In the genomic region with DNA sequence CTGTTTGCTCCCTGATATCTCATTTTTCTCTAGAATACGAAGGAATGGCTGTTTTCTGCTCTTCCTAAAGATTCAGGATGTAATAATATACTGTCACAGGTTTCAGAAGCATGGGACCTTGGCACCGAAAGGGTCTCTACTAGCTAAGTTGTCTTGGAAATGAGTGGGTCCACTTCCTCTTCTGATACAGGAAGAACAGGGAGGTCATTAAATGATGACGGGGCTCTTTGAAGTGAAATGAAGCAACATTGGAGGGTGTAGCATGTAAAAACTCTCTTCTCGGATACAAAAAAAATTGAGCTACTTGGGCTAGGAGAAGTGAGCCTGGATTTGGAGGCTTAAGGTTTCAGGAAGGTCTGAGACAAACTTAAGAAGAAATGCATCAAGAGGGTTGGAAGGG, we compare ENCODE assay signal across 2 cellular contexts.
TF ChIP-seq lines count a peak whose summit lies in the region.

No MANE protein-coding gene starts in this region.

TF ChIP-seq in HepG2, 621 proteins besides CTCF, POLR2A, EP300 and RAD21 (continued from another document):
- no peak for TF ChIP-seq NR2F6 (IDR thresholded peaks at IDR 0.05)
- TF ChIP-seq NR2F6 (CRISPR knock-in tag; IDR thresholded peaks at IDR 0.05) = no peak
- no peak for TF ChIP-seq KLF12 (CRISPR knock-in tag; IDR thresholded peaks at IDR 0.05; ENCODE audit: borderline replicate concordance)
- no peak for TF ChIP-seq MTF1 (CRISPR knock-in tag; IDR thresholded peaks at IDR 0.05)
- no peak for TF ChIP-seq JARID2 (CRISPR knock-in tag; IDR thresholded peaks at IDR 0.05; ENCODE audit: insufficient replicate concordance)
- TF ChIP-seq TBX3 (IDR thresholded peaks at IDR 0.05; ENCODE audit: borderline replicate concordance) = no peak

TF ChIP-seq in WTC11, 78 proteins besides CTCF, POLR2A, EP300 and RAD21 (continued from another document):
- TF ChIP-seq, protein P1, sequence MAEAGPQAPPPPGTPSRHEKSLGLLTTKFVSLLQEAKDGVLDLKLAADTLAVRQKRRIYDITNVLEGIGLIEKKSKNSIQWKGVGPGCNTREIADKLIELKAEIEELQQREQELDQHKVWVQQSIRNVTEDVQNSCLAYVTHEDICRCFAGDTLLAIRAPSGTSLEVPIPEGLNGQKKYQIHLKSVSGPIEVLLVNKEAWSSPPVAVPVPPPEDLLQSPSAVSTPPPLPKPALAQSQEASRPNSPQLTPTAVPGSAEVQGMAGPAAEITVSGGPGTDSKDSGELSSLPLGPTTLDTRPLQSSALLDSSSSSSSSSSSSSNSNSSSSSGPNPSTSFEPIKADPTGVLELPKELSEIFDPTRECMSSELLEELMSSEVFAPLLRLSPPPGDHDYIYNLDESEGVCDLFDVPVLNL (CRISPR knock-in tag; IDR thresholded peaks at IDR 0.05; ENCODE audit: borderline replicate concordance, low read depth) = no peak
- TF ChIP-seq GTF2I (CRISPR knock-in tag; conservative IDR thresholded peaks at IDR 0.05) (no peak), ZNF232 (CRISPR knock-in tag; IDR thresholded peaks at IDR 0.05) (no peak)
